Comparison of ENCODE assay signal across 1 cellular context in genomic region chr18:46096651-46097300, GRCh38.
TF ChIP-seq lines count a peak whose summit lies in the region.

No MANE protein-coding gene starts in this region.

TF ChIP-seq in HEK293, 187 proteins besides CTCF, POLR2A, EP300 and RAD21 (continued from another document):
- TF ChIP-seq PATZ1 (tag by site-specific recombination; IDR thresholded peaks at IDR 0.05) (no peak), ZBTB44 (tag by site-specific recombination; IDR thresholded peaks at IDR 0.05) (no peak), KLF16 (tag by site-specific recombination; IDR thresholded peaks at IDR 0.05) (0 out of 2 replicates have a peak, but pooled peaks have one; percentile 35), BCL6B (tag by site-specific recombination; IDR thresholded peaks at IDR 0.05) (no peak), TCF7L2 (IDR thresholded peaks at IDR 0.05; ENCODE audit: borderline replicate concordance, low read depth, low read length) (no peak), ZFHX2 (tag by site-specific recombination; conservative IDR thresholded peaks at IDR 0.05) (peak; percentile 77), ZNF280C (tag by site-specific recombination; IDR thresholded peaks at IDR 0.05) (no peak), ZNF791 (tag by site-specific recombination; IDR thresholded peaks at IDR 0.05) (no peak), ZFP3 (tag by site-specific recombination; IDR thresholded peaks at IDR 0.05; ENCODE audit: low read depth) (no peak), GFI1B (tag by site-specific recombination; IDR thresholded peaks at IDR 0.05) (no peak), ZNF514 (tag by site-specific recombination; IDR thresholded peaks at IDR 0.05) (no peak), SETDB1 (IDR thresholded peaks at IDR 0.05; ENCODE audit: insufficient read length, low read length) (no peak), ZBTB11 (tag by site-specific recombination; conservative IDR thresholded peaks at IDR 0.05; ENCODE audit: low read depth) (no peak), ZNF792 (tag by site-specific recombination; IDR thresholded peaks at IDR 0.05) (no peak), ZNF174 (tag by site-specific recombination; IDR thresholded peaks at IDR 0.05) (no peak), ZNF362 (tag by site-specific recombination; IDR thresholded peaks at IDR 0.05) (peak; percentile 61; the same call in 1 of the 2 replicates), GLI4 (tag by site-specific recombination; IDR thresholded peaks at IDR 0.05) (no peak), PRDM1 (tag by site-specific recombination; IDR thresholded peaks at IDR 0.05) (no peak), BCL11B (tag by site-specific recombination; IDR thresholded peaks at IDR 0.05; ENCODE audit: low read depth) (no peak), SP2 (tag by site-specific recombination; IDR thresholded peaks at IDR 0.05) (peak; percentile 49), ZSCAN4 (tag by site-specific recombination; IDR thresholded peaks at IDR 0.05) (no peak), ZNF335 (tag by site-specific recombination; conservative IDR thresholded peaks at IDR 0.05) (peak; percentile 56), WT1 (tag by site-specific recombination; IDR thresholded peaks at IDR 0.05) (no peak; the same call in 1 of the 2 replicates), ZNF544 (tag by site-specific recombination; IDR thresholded peaks at IDR 0.05) (no peak), ZNF670 (tag by site-specific recombination; IDR thresholded peaks at IDR 0.05; ENCODE audit: low read depth) (no peak), ZNF394 (tag by site-specific recombination; IDR thresholded peaks at IDR 0.05; ENCODE audit: borderline replicate concordance) (peak; percentile 45; the same call in 1 of the 2 replicates), ZBTB20 (tag by site-specific recombination; IDR thresholded peaks at IDR 0.05) (peak; percentile 76; the same call in 1 of the 2 replicates), KLF9 (tag by site-specific recombination; IDR thresholded peaks at IDR 0.05; ENCODE audit: low read depth) (peak; percentile 17; the same call in 1 of the 2 replicates), ZBTB17 (tag by site-specific recombination; IDR thresholded peaks at IDR 0.05) (no peak), ZNF530 (tag by site-specific recombination; IDR thresholded peaks at IDR 0.05; ENCODE audit: low read depth) (no peak), OSR2 (tag by site-specific recombination; IDR thresholded peaks at IDR 0.05) (no peak), ZNF214 (tag by site-specific recombination; IDR thresholded peaks at IDR 0.05; ENCODE audit: borderline replicate concordance) (no peak), ZBTB21 (tag by site-specific recombination; IDR thresholded peaks at IDR 0.05) (no peak), ZNF701 (tag by site-specific recombination; IDR thresholded peaks at IDR 0.05) (no peak), ZNF501 (tag by site-specific recombination; IDR thresholded peaks at IDR 0.05) (no peak), ZBTB26 (tag by site-specific recombination; optimal IDR thresholded peaks at IDR 0.05) (no peak), ZNF624 (tag by site-specific recombination; IDR thresholded peaks at IDR 0.05) (no peak), HOXD13 (CRISPR knock-in tag; IDR thresholded peaks at IDR 0.05; ENCODE audit: borderline replicate concordance) (no peak), ZNF133 (tag by site-specific recombination; IDR thresholded peaks at IDR 0.05) (no peak), ZNF747 (tag by site-specific recombination; IDR thresholded peaks at IDR 0.05) (no peak), EGR2 (tag by site-specific recombination; IDR thresholded peaks at IDR 0.05; ENCODE audit: low read depth) (peak; percentile 76), ZNF211 (tag by site-specific recombination; IDR thresholded peaks at IDR 0.05; ENCODE audit: low read depth) (no peak), ZNF366 (tag by site-specific recombination; conservative IDR thresholded peaks at IDR 0.05) (no peak), ZFP69B (tag by site-specific recombination; IDR thresholded peaks at IDR 0.05) (no peak), REST (tag by site-specific recombination; IDR thresholded peaks at IDR 0.05) (no peak)
